Comparison of ENCODE assay signal across 9 cellular contexts in the genomic region with DNA sequence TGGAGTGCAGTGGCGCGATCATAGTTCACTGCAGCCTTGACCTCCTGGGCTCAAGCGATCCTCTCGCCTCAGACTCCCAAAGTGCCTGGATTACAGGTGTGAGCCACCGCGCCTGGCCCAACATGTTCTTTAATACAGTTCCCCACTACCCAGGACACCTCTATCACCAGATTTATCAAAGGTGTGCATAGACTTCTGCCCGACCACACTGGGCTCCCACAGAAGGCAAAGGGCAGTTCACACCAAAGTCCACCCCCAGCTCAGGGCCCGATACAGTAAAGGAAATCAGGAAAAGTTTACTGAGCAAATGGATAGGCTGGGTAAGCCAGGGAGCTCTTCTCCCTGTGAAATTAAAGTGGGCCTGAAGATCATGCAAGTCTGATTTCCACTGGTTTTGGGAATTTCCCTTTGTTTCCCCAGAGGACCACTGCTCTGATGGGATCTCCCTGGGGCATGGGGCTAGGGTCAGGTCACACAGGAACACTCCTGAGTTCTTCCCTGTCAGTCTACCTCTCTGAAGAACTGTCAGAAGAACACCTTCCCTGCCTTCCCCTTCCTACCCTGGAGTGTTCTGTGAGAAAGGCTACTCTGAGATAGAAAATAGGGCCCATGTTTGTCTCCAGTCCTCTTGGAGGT. TPM values are rescaled to one million over a fixed set of nuclear protein-coding genes. Genes with fewer than 3 reads are reported as not detected.
DNase-seq lines count a peak whose midpoint lies in the region; FAIRE-seq and TF ChIP-seq lines count a peak whose summit lies in the region.
"Had no signal": no experiment of that assay in that cellular context is flagged by ENCODE, and none has a peak within 500 bp of the region (broad histone marks: within the 10 kb centered on the region; RNA-seq: fewer than 3 reads in every experiment).

No MANE protein-coding gene starts in this region.

- no peaks in the 10 kb centered on the region for H3K27me3 ChIP-seq in HUES64 (ENCODE audit: insufficient read depth, low read length)
- H3K27me3 ChIP-seq in transverse colon: no peaks in the 10 kb centered on the region

- peak overlapping the region; percentile 87 for H3K4me3 Mint-ChIP-seq in activated naive CD4-positive, alpha-beta T cell treated with anti-CD3 and anti-CD28 coated beads, Interleukin-2, amount 50 U/mL, for 24 hours
- H3K4me3 Mint-ChIP-seq in dendritic cell treated with granulocyte-macrophage colony-stimulating factor and Interleukin-4, amounts not matched to agents 40 ng/mL and 50 ng/mL, for 4 days: peak overlapping the region; percentile 51

- H3K27me3 Mint-ChIP-seq in activated naive CD4-positive, alpha-beta T cell treated with anti-CD3 and anti-CD28 coated beads, Interleukin-2, amount 50 U/mL, for 24 hours: no peaks in the 10 kb centered on the region
- no peaks in the 10 kb centered on the region for H3K27me3 Mint-ChIP-seq in dendritic cell treated with granulocyte-macrophage colony-stimulating factor and Interleukin-4, amounts not matched to agents 40 ng/mL and 50 ng/mL, for 4 days

- H3K27ac ChIP-seq in HUES64 (ENCODE audit: low read depth, low read length) (peak overlapping the region; percentile 76; the same call in 1 of the 2 replicates), transverse colon (peak overlapping the region; percentile 24 to 58 (median 55)), RWPE1 (no peak overlapping the region), kidney (ENCODE audit: low read depth in 2 of 2, low read length in 2 of 2) (no peak overlapping the region)

- H3K27ac Mint-ChIP-seq in activated naive CD4-positive, alpha-beta T cell treated with anti-CD3 and anti-CD28 coated beads, Interleukin-2, amount 50 U/mL, for 24 hours: peak overlapping the region; percentile 99
- peak overlapping the region; percentile 88 for H3K27ac Mint-ChIP-seq in dendritic cell treated with granulocyte-macrophage colony-stimulating factor and Interleukin-4, amounts not matched to agents 40 ng/mL and 50 ng/mL, for 4 days

- WGBS in HUES64: 97% methylated on average over 8 of the region's 8 CpGs
- 94% methylated on average over 8 of the region's 8 CpGs; no CpG with 5 or more reads in 1 of the 2 donors for WGBS in transverse colon (ENCODE audit: low coverage in 1 of 2), 2 donors

- H3K9ac ChIP-seq in HUES64 (ENCODE audit: low read depth, low read length) (no peak overlapping the region), kidney (ENCODE audit: low read length in 2 of 2) (no peak overlapping the region)

- peaks cover 14% of the 10 kb centered on the region; the same call in 1 of the 2 replicates for H3K4me1 ChIP-seq in HUES64 (ENCODE audit: insufficient read depth, low read length)
- H3K4me1 ChIP-seq in transverse colon: peaks cover 0 to 23% (median 1%) of the 10 kb centered on the region in 4 donors
- peaks cover 0 to 9% of the 10 kb centered on the region in 2 donors for H3K4me1 ChIP-seq in kidney (ENCODE audit: control insufficient read depth in 1 of 2, insufficient read depth in 1 of 2, low read depth in 1 of 2, low read length in 2 of 2)

- peaks cover 75% of the 10 kb centered on the region for H3K4me1 Mint-ChIP-seq in activated naive CD4-positive, alpha-beta T cell treated with anti-CD3 and anti-CD28 coated beads, Interleukin-2, amount 50 U/mL, for 24 hours
- H3K4me1 Mint-ChIP-seq in dendritic cell treated with granulocyte-macrophage colony-stimulating factor and Interleukin-4, amounts not matched to agents 40 ng/mL and 50 ng/mL, for 4 days (ENCODE audit: low read depth): peaks cover 62% of the 10 kb centered on the region

- TF ChIP-seq CTCF in transverse colon (IDR thresholded peaks at IDR 0.05) (no peak), RWPE1 (conservative IDR thresholded peaks at IDR 0.05; ENCODE audit: low read depth) (no peak), kidney (IDR thresholded peaks at IDR 0.05; ENCODE audit: borderline replicate concordance, extremely low read depth, insufficient read depth) (no peak)

- POLR2A ChIA-PET in RWPE1 (lab: Yijun Ruan, JAX; ENCODE audit: low non-redundant PET): no interaction called here

- in situ Hi-C loops in transverse colon (cut with MboI; ENCODE audit: low pct_ligation_motif_present in 1 of 4, low pct_unique_long_range_greater_than_20kb in 1 of 4, low sequenced_read_pairs in 3 of 4): no loop called here

- H3K36me3 ChIP-seq in HUES64 (ENCODE audit: insufficient read depth, low read length): peaks cover 32% of the 10 kb centered on the region
- no peaks in the 10 kb centered on the region for H3K36me3 ChIP-seq in transverse colon
- peaks cover 0 to 29% of the 10 kb centered on the region in 2 donors for H3K36me3 ChIP-seq in kidney (ENCODE audit: control insufficient read depth in 1 of 2, insufficient read depth in 2 of 2, low read length in 2 of 2)

- intact Hi-C loops in dendritic cell treated with granulocyte-macrophage colony-stimulating factor and Interleukin-4, amounts not matched to agents 40 ng/mL and 50 ng/mL, for 4 days (cut with micrococcal nuclease): loop anchor here (2.0 kb wide), 1 partner anchor 18 kb away; a partner anchor contains a TSS
- intact Hi-C loops in transverse colon (cut with DNase I; ENCODE audit: low total_unique reads): no loop called here
- intact Hi-C loops in kidney (cut with DNase I): no loop called here

- H3K9me3 Mint-ChIP-seq in activated naive CD4-positive, alpha-beta T cell treated with anti-CD3 and anti-CD28 coated beads, Interleukin-2, amount 50 U/mL, for 24 hours: no peaks in the 10 kb centered on the region
- H3K9me3 Mint-ChIP-seq in dendritic cell treated with granulocyte-macrophage colony-stimulating factor and Interleukin-4, amounts not matched to agents 40 ng/mL and 50 ng/mL, for 4 days: no peaks in the 10 kb centered on the region

- H3K36me3 Mint-ChIP-seq in activated naive CD4-positive, alpha-beta T cell treated with anti-CD3 and anti-CD28 coated beads, Interleukin-2, amount 50 U/mL, for 24 hours: peaks cover 13% of the 10 kb centered on the region
- peaks cover 74% of the 10 kb centered on the region for H3K36me3 Mint-ChIP-seq in dendritic cell treated with granulocyte-macrophage colony-stimulating factor and Interleukin-4, amounts not matched to agents 40 ng/mL and 50 ng/mL, for 4 days (ENCODE audit: low read depth)

- TF ChIP-seq EP300 in transverse colon (IDR thresholded peaks at IDR 0.05; ENCODE audit: low read depth): no peak

- H3K4me3 ChIP-seq in HUES64 (ENCODE audit: low read length): 0 out of 2 replicates have a peak overlapping the region, but pooled peaks have one; percentile 28
- no peak overlapping the region for H3K4me3 ChIP-seq in transverse colon
- H3K4me3 ChIP-seq in kidney (ENCODE audit: low read length in 2 of 2): no peak overlapping the region

- no peak for DNase-seq in activated naive CD4-positive, alpha-beta T cell treated with anti-CD3 and anti-CD28 coated beads, Interleukin-2, amount 50 U/mL, for 16 hours
- DNase-seq in transverse colon (no peak), globus pallidus (ENCODE audit: low spot score) (no peak), RWPE1 (ENCODE audit: low spot score) (no peak), kidney (no peak)
- DNase-seq: NCI-H2081 had no signal

- TF ChIP-seq POLR2A in transverse colon (IDR thresholded peaks at IDR 0.05): no peak

- CTCF ChIA-PET in RWPE1 (lab: Yijun Ruan, JAX): interaction anchor here (0.7 kb wide), 1 partner anchor 16 kb away, joined by 3 read pairs; no protein-coding TSS in a partner anchor

- no peak for FAIRE-seq in kidney (lab: Jason Lieb, UNC)

- H3K9me3 ChIP-seq in HUES64 (ENCODE audit: insufficient read depth, low read depth, low read length) (no peaks in the 10 kb centered on the region), transverse colon (no peaks in the 10 kb centered on the region), kidney (ENCODE audit: control insufficient read depth in 1 of 2, low read length in 2 of 2) (no peaks in the 10 kb centered on the region)

RNA-seq across cellular contexts. Expression of a gene that starts 17.7 kb away (rescaled TPM):
- 101 TPM for polyA plus RNA-seq in HUES64 (2013, experiment 1 of 2)
- polyA plus RNA-seq in HUES64 (2013, experiment 2 of 2): 88.9 TPM
- total RNA-seq in transverse colon: 10 to 100 TPM in 3 of 4 donors, not detected in 1; 11.2 to 50.7 (median 20.6) TPM
- total RNA-seq in kidney: 29.6 TPM
- polyA plus RNA-seq in kidney (ENCODE audit: insufficient read depth, low read depth, low replicate concordance): 8.7 TPM

RNA-seq across cellular contexts. Expression of a gene that starts 20.9 kb away (rescaled TPM):
- polyA plus RNA-seq in HUES64 (2013, experiment 1 of 2): 30.9 TPM
- polyA plus RNA-seq in HUES64 (2013, experiment 2 of 2): 30.2 TPM
- total RNA-seq in transverse colon: 10 to 100 TPM; 39.4 to 96.9 (median 40.6) TPM
- 56.2 TPM for total RNA-seq in kidney
- polyA plus RNA-seq in kidney (ENCODE audit: insufficient read depth, low read depth, low replicate concordance): 40.2 TPM

RNA-seq across cellular contexts. Expression of a gene that starts 25.1 kb away (rescaled TPM):
- polyA plus RNA-seq in HUES64 (2013, experiment 1 of 2): 12.1 TPM
- polyA plus RNA-seq in HUES64 (2013, experiment 2 of 2): 10.3 TPM
- total RNA-seq in transverse colon (10 to 100 TPM; 29.5 to 48.3 (median 33.8) TPM), kidney (34.2 TPM)
- polyA plus RNA-seq in kidney (ENCODE audit: insufficient read depth, low read depth, low replicate concordance): 29.3 TPM

RNA-seq across cellular contexts. Expression of a gene that starts 35.1 kb away (rescaled TPM):
- polyA plus RNA-seq in HUES64 (2013, experiment 1 of 2): 3.6 TPM
- polyA plus RNA-seq in HUES64 (2013, experiment 2 of 2): 2.5 TPM
- total RNA-seq in transverse colon (under 1 TPM in 2 of 4 donors, not detected in 2; 0.95 to 0.96 TPM), kidney (2.2 TPM)
- polyA plus RNA-seq in kidney (ENCODE audit: insufficient read depth, low read depth, low replicate concordance): 0.92 TPM

RNA-seq across cellular contexts. Expression of a gene that starts 38.8 kb away (rescaled TPM):
- polyA plus RNA-seq in HUES64 (2013, experiment 1 of 2): 66.9 TPM
- 52.8 TPM for polyA plus RNA-seq in HUES64 (2013, experiment 2 of 2)
- 10 to 100 TPM; 21.7 to 92.3 (median 63.8) TPM for total RNA-seq in transverse colon
- total RNA-seq in kidney: 61.3 TPM
- 93.4 TPM for polyA plus RNA-seq in kidney (ENCODE audit: insufficient read depth, low read depth, low replicate concordance)

Comparison
In these comparisons a context has a peak if more than half of its experiments do, and no peak if none do; other contexts are left out.
1. H3K27ac ChIP-seq: peak in HUES64 (single experiment) and transverse colon (4 of 4); none in RWPE1 (single experiment) and kidney (0 of 2).